Comparison of ENCODE assay signal across 25 cellular contexts in the genomic region with DNA sequence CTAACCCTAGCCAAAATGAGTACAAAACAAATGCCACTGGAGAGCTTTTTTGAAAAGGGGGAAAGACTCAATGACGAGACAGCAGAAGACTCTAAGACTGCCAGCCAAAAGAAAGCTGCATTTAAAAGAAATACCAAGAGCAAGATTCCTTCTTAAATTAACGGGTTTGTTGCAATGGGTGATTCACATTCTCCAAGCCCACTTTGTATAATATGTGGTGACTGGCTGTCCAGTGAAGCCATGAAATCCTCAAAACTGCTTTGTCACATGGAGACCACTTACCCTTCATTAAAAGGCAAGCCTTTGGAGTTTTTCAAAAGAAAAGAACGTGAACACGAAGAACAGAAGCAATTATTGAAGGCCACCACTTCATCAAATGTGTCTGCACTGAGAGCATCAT.
DNase-seq lines count a peak whose midpoint lies in the region; FAIRE-seq and TF ChIP-seq lines count a peak whose summit lies in the region.
"Had no signal": no experiment of that assay in that cellular context is flagged by ENCODE, and none has a peak within 500 bp of the region (broad histone marks: within the 10 kb centered on the region; RNA-seq: fewer than 3 reads in every experiment).

No MANE protein-coding gene starts in this region.

- H3K9me3 Mint-ChIP-seq in astrocyte (ENCODE audit: unreplicated experiment) = peaks cover 2% of the 10 kb centered on the region
- H3K9me3 Mint-ChIP-seq: H9, IgD-negative memory B cell had no signal

- H3K4me3 ChIP-seq in ACC112 (ENCODE audit: low read depth, low read length) (no peak overlapping the region), astrocyte (ENCODE audit: insufficient read depth, low read depth, low read length) (no peak overlapping the region), keratinocyte (ENCODE audit: control insufficient read depth in 2 of 3, extremely low read depth in 1 of 3, insufficient read depth in 2 of 3, low read depth in 1 of 3, low read length in 3 of 3) (no peak overlapping the region)
- H3K4me3 ChIP-seq: MG63, Peyer's patch had no signal

- H4K20me1 ChIP-seq in astrocyte (ENCODE audit: insufficient read depth, low read length) = no peaks in the 10 kb centered on the region
- H4K20me1 ChIP-seq in keratinocyte (ENCODE audit: control insufficient read depth, extremely low read depth, insufficient read depth, low read length) = no peaks in the 10 kb centered on the region

- no peaks in the 10 kb centered on the region for H3K79me2 ChIP-seq in ACC112 (ENCODE audit: control insufficient read depth, insufficient read depth, low read length, unreplicated experiment)
- no peaks in the 10 kb centered on the region for H3K79me2 ChIP-seq in astrocyte (ENCODE audit: insufficient read depth, low read length)
- H3K79me2 ChIP-seq in keratinocyte (ENCODE audit: control insufficient read depth, insufficient read depth, low read length) = no peaks in the 10 kb centered on the region

- H3K36me3 Mint-ChIP-seq in astrocyte (ENCODE audit: low read depth, unreplicated experiment) = peaks cover 11% of the 10 kb centered on the region

- H3K27me3 Mint-ChIP-seq in astrocyte (ENCODE audit: low read depth, unreplicated experiment) = no peaks in the 10 kb centered on the region
- H3K27me3 Mint-ChIP-seq: B cell; CD4-positive, CD25-positive, alpha-beta regulatory T cell; IgD-negative memory B cell had no signal

- FAIRE-seq in astrocyte (lab: Jason Lieb, UNC) (no peak), keratinocyte (lab: Jason Lieb, UNC) (no peak)
- FAIRE-seq: HTR-8/SVneo had no signal

- H3K27ac Mint-ChIP-seq in astrocyte (ENCODE audit: unreplicated experiment) = peak overlapping the region; percentile 95
- H3K27ac Mint-ChIP-seq: B cell had no signal

- peak overlapping the region; percentile 67 for H3K4me3 Mint-ChIP-seq in astrocyte (ENCODE audit: unreplicated experiment)
- H3K4me3 Mint-ChIP-seq: B cell; CD4-positive, CD25-positive, alpha-beta regulatory T cell; H9; IgD-negative memory B cell had no signal

- peaks cover 4% of the 10 kb centered on the region for H3K36me3 ChIP-seq in ACC112 (ENCODE audit: insufficient read depth, low read length)
- no peaks in the 10 kb centered on the region for H3K36me3 ChIP-seq in astrocyte (ENCODE audit: insufficient read depth, low read length)
- peaks cover 2 to 7% of the 10 kb centered on the region in 2 experiments for H3K36me3 ChIP-seq in keratinocyte (ENCODE audit: control insufficient read depth in 2 of 2, extremely low read depth in 1 of 2, insufficient read depth in 2 of 2, low read length in 2 of 2)

- DNase-seq in M059J (ENCODE audit: low read depth) (peak; percentile 5), astrocyte (ENCODE audit: low read depth) (peak; percentile 65), keratinocyte (ENCODE audit: low read depth, low spot score) (no peak), SK-N-DZ (ENCODE audit: low spot score) (no peak), NCI-H345 treated with DMSO at 0.1 percent for 48 hours (lab: John Stamatoyannopoulos, UW; ENCODE audit: unreplicated experiment) (no peak)
- DNase-seq in stimulated activated CD4-positive, alpha-beta T cell treated with anti-CD3 and anti-CD28 coated beads, Interleukin-4, amount 100 ng/mL, for 1 hour = no peak
- DNase-seq in central memory CD4-positive, alpha-beta T cell = no peak
- DNase-seq: 8988T; CD4-positive, CD25-positive, alpha-beta regulatory T cell; COR-L47; DMS 273 treated with DMSO at 0.1 percent for 48 hours; DND-41; GF-D8; H9; Karpas-422; NCI-H1092; NCI-H1436 treated with DMSO at 0.1 percent for 48 hours; NCI-H446 treated with DMSO at 0.1 percent for 48 hours; Peyer's patch; Right ventricle myocardium superior had no signal

- H3K4me1 Mint-ChIP-seq in astrocyte (ENCODE audit: low read depth, unreplicated experiment) = peaks cover 25% of the 10 kb centered on the region
- H3K4me1 Mint-ChIP-seq: B cell, IgD-negative memory B cell had no signal

- no peaks in the 10 kb centered on the region for H3K9me3 ChIP-seq in astrocyte (ENCODE audit: insufficient read depth, low read depth, low read length)
- no peaks in the 10 kb centered on the region for H3K9me3 ChIP-seq in keratinocyte (ENCODE audit: control insufficient read depth, low read depth, low read length)
- H3K9me3 ChIP-seq: MG63, Peyer's patch had no signal

- no peak overlapping the region for H2AFZ ChIP-seq in ACC112 (ENCODE audit: low read length, unreplicated experiment)
- no peak overlapping the region for H2AFZ ChIP-seq in astrocyte (ENCODE audit: low read depth, low read length)
- no peak overlapping the region for H2AFZ ChIP-seq in keratinocyte (ENCODE audit: control insufficient read depth, low read length)

- TF ChIP-seq CTCF in astrocyte (IDR thresholded peaks at IDR 0.05; ENCODE audit: insufficient read depth, low read depth, low read length) (no peak), keratinocyte (optimal IDR thresholded peaks at IDR 0.05 in 1 of 3, IDR thresholded peaks at IDR 0.05 in 1 of 3, conservative IDR thresholded peaks at IDR 0.05 in 1 of 3; ENCODE audit: extremely low read depth in 1 of 3, insufficient read depth in 2 of 3, low read length in 3 of 3) (no peak)

- dilution Hi-C loops in keratinocyte (cut with MboI; ENCODE audit: extremely low pct_ligation_motif_present, low sequenced_read_pairs) = no loop called here

- H3K27ac ChIP-seq in ACC112 (ENCODE audit: low read depth, low read length) (peak overlapping the region; percentile 61), astrocyte (ENCODE audit: low read depth, low read length) (peak overlapping the region; percentile 67), keratinocyte (ENCODE audit: control insufficient read depth, insufficient read depth, low read length) (peak overlapping the region; percentile 11)
- H3K27ac ChIP-seq: Peyer's patch had no signal

- H3K9me1 ChIP-seq in keratinocyte (ENCODE audit: control insufficient read depth, extremely low read depth, insufficient read depth, low read length) = no peaks in the 10 kb centered on the region

- peak overlapping the region; percentile 50 for H3K4me2 ChIP-seq in astrocyte (ENCODE audit: low read length)
- H3K4me2 ChIP-seq in keratinocyte (ENCODE audit: control insufficient read depth, extremely low read depth, insufficient read depth, low read depth, low read length) = no peak overlapping the region

- H3K4me1 ChIP-seq in ACC112 (ENCODE audit: control insufficient read depth, insufficient read depth, low read length, unreplicated experiment) (peaks cover 24% of the 10 kb centered on the region), astrocyte (ENCODE audit: insufficient read depth, low read length) (peaks cover 17% of the 10 kb centered on the region), keratinocyte (ENCODE audit: control insufficient read depth, extremely low read depth, insufficient read depth, low read length) (peaks cover 18% of the 10 kb centered on the region)
- H3K4me1 ChIP-seq: Peyer's patch had no signal

- H3K27me3 ChIP-seq in ACC112 (ENCODE audit: insufficient read depth, low read length) (no peaks in the 10 kb centered on the region), astrocyte (ENCODE audit: insufficient read depth, low read length) (no peaks in the 10 kb centered on the region), keratinocyte (ENCODE audit: control insufficient read depth, extremely low read depth, insufficient read depth, low read length) (no peaks in the 10 kb centered on the region)
- H3K27me3 ChIP-seq: MG63, Peyer's patch had no signal

- H3K9ac ChIP-seq in astrocyte (ENCODE audit: low read length) = peak overlapping the region; percentile 37
- no peak overlapping the region for H3K9ac ChIP-seq in keratinocyte (ENCODE audit: control insufficient read depth, extremely low read depth, insufficient read depth, low read length)

Comparison
In these comparisons a context has a peak if more than half of its experiments do, and no peak if none do; other contexts are left out.
1. H3K27ac ChIP-seq: peak in every context shown above with its lines; median percentile 67 in astrocyte; 61 in ACC112; 11 in keratinocyte.
2. DNase-seq: peak in M059J (single experiment) and astrocyte (single experiment); none in keratinocyte (single experiment), SK-N-DZ (single experiment), stimulated activated CD4-positive, alpha-beta T cell treated with anti-CD3 and anti-CD28 coated beads, Interleukin-4, amount 100 ng/mL, for 1 hour (single experiment), central memory CD4-positive, alpha-beta T cell (single experiment) and NCI-H345 treated with DMSO at 0.1 percent for 48 hours (single experiment).